Comparison of ENCODE assay signal across 24 cellular contexts in genomic region chr3:19959505-19959904, GRCh38. TPM values are rescaled to one million over a fixed set of nuclear protein-coding genes. Genes with fewer than 3 reads are reported as not detected.
DNase-seq lines count a peak whose midpoint lies in the region; ATAC-seq and TF ChIP-seq lines count a peak whose summit lies in the region.
"Had no signal": no experiment of that assay in that cellular context is flagged by ENCODE, and none has a peak within 500 bp of the region (broad histone marks: within the 10 kb centered on the region; RNA-seq: fewer than 3 reads in every experiment).

No MANE protein-coding gene starts in this region.

- intact Hi-C loops in CD4-positive, alpha-beta memory T cell (cut with micrococcal nuclease): no loop called here
- intact Hi-C loops in head of caudate nucleus (cut with DNase I): no loop called here

- H3K9me3 ChIP-seq in CD4-positive, alpha-beta memory T cell (ENCODE audit: control insufficient read depth in 1 of 2, low read length in 2 of 2): no peaks in the 10 kb centered on the region
- H3K9me3 ChIP-seq: A549, BE2C, Caco-2 had no signal

- no peak for DNase-seq in CD4-positive, alpha-beta memory T cell
- DNase-seq in T-cell (no peak), erythroblast (lab: John Stamatoyannopoulos, UW) (peak; percentile 13 to 24), COR-L47 (lab: John Stamatoyannopoulos, UW) (no peak), head of caudate nucleus (no peak)
- no peak for DNase-seq in stimulated activated CD8-positive, alpha-beta memory T cell treated with anti-CD3 and anti-CD28 coated beads, Interleukin-4, amount 100 ng/mL, for 48 hours
- DNase-seq: 8988T; ACHN; AML-193; BE2C; Caco-2; CD4-positive, alpha-beta T cell; DMS153; DND-41; H9; HFFc6 had no signal

- H3K4me1 Mint-ChIP-seq in CD4-positive, alpha-beta memory T cell: peaks cover 47 to 89% (median 68%) of the 10 kb centered on the region in 4 donors
- peaks cover 78 to 94% (median 89%) of the 10 kb centered on the region in 3 donors for H3K4me1 Mint-ChIP-seq in T-cell
- peaks cover 15% of the 10 kb centered on the region for H3K4me1 Mint-ChIP-seq in activated T-helper 17 cell treated with anti-CD3 and anti-CD28 coated beads, Interleukin-2, amount 50 U/mL, for 72 hours
- H3K4me1 Mint-ChIP-seq: H9 had no signal

- no peaks in the 10 kb centered on the region for H3K27me3 Mint-ChIP-seq in CD4-positive, alpha-beta memory T cell
- H3K27me3 Mint-ChIP-seq in T-cell: no peaks in the 10 kb centered on the region
- no peaks in the 10 kb centered on the region for H3K27me3 Mint-ChIP-seq in activated T-helper 17 cell treated with anti-CD3 and anti-CD28 coated beads, Interleukin-2, amount 50 U/mL, for 72 hours
- H3K27me3 Mint-ChIP-seq: CD4-positive, alpha-beta T cell had no signal

- no peaks in the 10 kb centered on the region for H3K27me3 ChIP-seq in CD4-positive, alpha-beta memory T cell (ENCODE audit: insufficient read depth, low read length)
- H3K27me3 ChIP-seq: BE2C; BLaER1 treated with 17β-estradiol and CSF1 and Interleukin-3, amounts not matched to agents 10 nM and 100 nM had no signal

- H3K4me3 ChIP-seq in CD4-positive, alpha-beta memory T cell (ENCODE audit: low read length in 2 of 2): no peak overlapping the region
- H3K4me3 ChIP-seq: A549; BLaER1 treated with 17β-estradiol and CSF1 and Interleukin-3, amounts not matched to agents 10 nM and 100 nM; GM23338 had no signal

- CTCF ChIA-PET in CD4-positive, alpha-beta memory T cell (lab: Charles Lee; ENCODE audit: partially characterized antibody): interaction anchor here (0.7 kb wide), 1 partner anchor 111 kb away, joined by 4 read pairs; no protein-coding TSS in a partner anchor
- CTCF ChIA-PET in T-cell (lab: Charles Lee): no interaction called here

- peaks cover 73% of the 10 kb centered on the region for H3K4me1 ChIP-seq in CD4-positive, alpha-beta memory T cell (ENCODE audit: insufficient read depth, low read length)
- H3K4me1 ChIP-seq: BE2C had no signal

- peaks cover 29 to 47% of the 10 kb centered on the region in 2 donors for H3K36me3 Mint-ChIP-seq in CD4-positive, alpha-beta memory T cell
- peaks cover 44% of the 10 kb centered on the region for H3K36me3 Mint-ChIP-seq in T-cell
- peaks cover 83% of the 10 kb centered on the region for H3K36me3 Mint-ChIP-seq in activated T-helper 17 cell treated with anti-CD3 and anti-CD28 coated beads, Interleukin-2, amount 50 U/mL, for 72 hours (ENCODE audit: low read depth)

- H3K9me3 Mint-ChIP-seq in CD4-positive, alpha-beta memory T cell: no peaks in the 10 kb centered on the region
- no peaks in the 10 kb centered on the region for H3K9me3 Mint-ChIP-seq in T-cell
- no peaks in the 10 kb centered on the region for H3K9me3 Mint-ChIP-seq in activated T-helper 17 cell treated with anti-CD3 and anti-CD28 coated beads, Interleukin-2, amount 50 U/mL, for 72 hours
- H3K9me3 Mint-ChIP-seq: CD14-positive monocyte; CD4-positive, alpha-beta T cell; GM23338; H9; HFFc6 had no signal

- H3K27ac Mint-ChIP-seq in CD4-positive, alpha-beta memory T cell: peak overlapping the region in 4 of 7 donors; percentile 4 to 46 (median 22)
- peak overlapping the region; percentile 39 to 43 for H3K27ac Mint-ChIP-seq in T-cell
- H3K27ac Mint-ChIP-seq in activated T-helper 17 cell treated with anti-CD3 and anti-CD28 coated beads, Interleukin-2, amount 50 U/mL, for 72 hours: peak overlapping the region; percentile 43
- H3K27ac Mint-ChIP-seq: CD4-positive, alpha-beta T cell; GM23338; H9; HFFc6 had no signal

- peak overlapping the region in 1 of 8 donors; percentile 44 for H3K4me3 Mint-ChIP-seq in CD4-positive, alpha-beta memory T cell
- H3K4me3 Mint-ChIP-seq in T-cell: no peak overlapping the region
- H3K4me3 Mint-ChIP-seq in activated T-helper 17 cell treated with anti-CD3 and anti-CD28 coated beads, Interleukin-2, amount 50 U/mL, for 72 hours: no peak overlapping the region
- H3K4me3 Mint-ChIP-seq: CD14-positive monocyte; CD4-positive, alpha-beta T cell; GM23338; H9; HFFc6 had no signal

- H3K27ac ChIP-seq in CD4-positive, alpha-beta memory T cell (ENCODE audit: low read depth, low read length): no peak overlapping the region
- H3K27ac ChIP-seq: A549; BLaER1 treated with 17β-estradiol and CSF1 and Interleukin-3, amounts not matched to agents 10 nM and 100 nM had no signal

- ATAC-seq in T-cell (replicated peaks in 1 of 4) (no peak), GM18517 (IDR thresholded peaks at IDR 0.05; ENCODE audit: unreplicated experiment) (no peak)
- ATAC-seq in activated T-helper 17 cell treated with anti-CD3 and anti-CD28 coated beads, Interleukin-2, amount 50 U/mL, for 72 hours (replicated peaks): no peak
- ATAC-seq: A549, GM23338, HCT116 had no signal

- POLR2A ChIA-PET in CD4-positive, alpha-beta memory T cell (lab: Charles Lee; ENCODE audit: partially characterized antibody): no interaction called here
- POLR2A ChIA-PET in T-cell (lab: Charles Lee): no interaction called here

- TF ChIP-seq POLR2A in erythroblast (IDR thresholded peaks at IDR 0.05; ENCODE audit: low read length): no peak

- H3K36me3 ChIP-seq in CD4-positive, alpha-beta memory T cell (ENCODE audit: insufficient read depth, low read length): peaks cover 5% of the 10 kb centered on the region
- H3K36me3 ChIP-seq: BE2C had no signal

RNA-seq across cellular contexts. Expression of gene RAB5A, which starts 12.6 kb away (rescaled TPM):
- 10 to 100 TPM; 57.0 to 57.1 TPM for total RNA-seq in CD4-positive, alpha-beta memory T cell
- 10 to 100 TPM; 44.3 to 49.7 TPM for polyA plus RNA-seq in CD4-positive, alpha-beta memory T cell
- total RNA-seq in T-cell: 10 to 100 TPM; 41.3 to 91.0 (median 54.7) TPM
- 10 to 100 TPM; 53.6 to 55.7 TPM for total RNA-seq in activated T-helper 17 cell treated with anti-CD3 and anti-CD28 coated beads, Interleukin-2, amount 50 U/mL, for 72 hours

RNA-seq across cellular contexts. Expression of gene EFHB, which starts 25.5 kb away (rescaled TPM):
- 1 to 10 TPM in 1 of 2 experiments, not detected in 1; 1.5 TPM for total RNA-seq in CD4-positive, alpha-beta memory T cell
- not detected for polyA plus RNA-seq in CD4-positive, alpha-beta memory T cell
- 1 to 10 TPM in 3 of 5 donors, under 1 TPM in 1, not detected in 1; 0.95 to 1.8 (median 1.2) TPM for total RNA-seq in T-cell
- under 1 TPM; 0.58 to 0.86 TPM for total RNA-seq in activated T-helper 17 cell treated with anti-CD3 and anti-CD28 coated beads, Interleukin-2, amount 50 U/mL, for 72 hours
- total RNA-seq: H4 had no signal

RNA-seq across cellular contexts. Expression of gene PP2D1, which starts 52.6 kb away (rescaled TPM):
- not detected for total RNA-seq in CD4-positive, alpha-beta memory T cell
- polyA plus RNA-seq in CD4-positive, alpha-beta memory T cell: under 1 TPM; 0.40 to 0.46 TPM
- not detected for total RNA-seq in T-cell
- total RNA-seq in activated T-helper 17 cell treated with anti-CD3 and anti-CD28 coated beads, Interleukin-2, amount 50 U/mL, for 72 hours: not detected
- total RNA-seq: Caco-2; CD4-positive, alpha-beta T cell; GM23338; H4; H9; HFFc6 had no signal
- polyA plus RNA-seq: A549 had no signal

Comparison
In these comparisons a context has a peak if more than half of its experiments do, and no peak if none do; other contexts are left out.
1. DNase-seq: peak in erythroblast (2 of 2); none in CD4-positive, alpha-beta memory T cell (0 of 5), T-cell (0 of 34), COR-L47 (single experiment), head of caudate nucleus (0 of 42) and stimulated activated CD8-positive, alpha-beta memory T cell treated with anti-CD3 and anti-CD28 coated beads, Interleukin-4, amount 100 ng/mL, for 48 hours (single experiment).
2. Peak in every context shown above with its lines, with median percentiles within 50 percentile points of each other: H3K27ac Mint-ChIP-seq.